ENCODE assay signal across 8 cellular contexts in genomic region chr1:38859561-38860463, GRCh38. TPM values are rescaled to one million over a fixed set of nuclear protein-coding genes. Genes with fewer than 3 reads are reported as not detected.
DNase-seq lines count a peak whose midpoint lies in the region; ATAC-seq, FAIRE-seq and TF ChIP-seq lines count a peak whose summit lies in the region.

RRAGC (minus strand) TSS chr1:38859772; CDS start chr1:38859646, 126 bp downstream.

- ATAC-seq in DND-41 (ENCODE audit: insufficient read depth, low read depth), result peak; percentile 99
- peak; percentile 85 for ATAC-seq in GM21825 (IDR thresholded peaks at IDR 0.05; ENCODE audit: unreplicated experiment)
- ATAC-seq in activated T-cell treated with anti-CD3 and anti-CD28 coated beads, Interleukin-2, amount 50 U/mL, for 72 hours (replicated peaks in 1 of 2), result peak; percentile 94 to 97

- H3K9me3 Mint-ChIP-seq in activated T-cell treated with anti-CD3 and anti-CD28 coated beads, Interleukin-2, amount 50 U/mL, for 72 hours, result no peaks in the 10 kb centered on the region

- H3K4me3 ChIP-seq in DND-41 (ENCODE audit: low read depth in 1 of 2, low read length in 2 of 2) (peak within 1 kb of the TSS; percentile 90), Karpas-422 (ENCODE audit: low read length) (peak within 1 kb of the TSS; percentile 95), esophagus muscularis mucosa (peak within 1 kb of the TSS; percentile 91 to 97 (median 94)), muscle layer of duodenum (ENCODE audit: low read depth in 1 of 2, low read length in 2 of 2) (peak within 1 kb of the TSS; percentile 95 to 96)

- peak within 1 kb of the TSS; percentile 96 to 98 for H3K4me3 Mint-ChIP-seq in activated T-cell treated with anti-CD3 and anti-CD28 coated beads, Interleukin-2, amount 50 U/mL, for 72 hours

- H3K27ac ChIP-seq in DND-41 (ENCODE audit: low read length) (peak within 1 kb of the TSS; percentile 88), Karpas-422 (ENCODE audit: low read length) (peak within 1 kb of the TSS; percentile 42; the same call in 1 of the 2 replicates), esophagus muscularis mucosa (replicated peaks in 1 of 4) (peak within 1 kb of the TSS; percentile 88 to 96 (median 92)), muscle layer of duodenum (ENCODE audit: low read length) (peak within 1 kb of the TSS; percentile 83)

- no peak for TF ChIP-seq POLR2A in esophagus muscularis mucosa (IDR thresholded peaks at IDR 0.05; ENCODE audit: low read depth)

- DNase-seq in DND-41 (peak; percentile 99), Karpas-422 (peak; percentile 99), RCC 7860 (ENCODE audit: low spot score) (peak; percentile 93), esophagus muscularis mucosa (ENCODE audit: extremely low spot score) (peak; percentile 100)
- peak; percentile 99 to 100 for DNase-seq in activated T-cell treated with anti-CD3 and anti-CD28 coated beads, Interleukin-2, amount 50 U/mL, for 72 hours
- DNase-seq in stimulated activated CD8-positive, alpha-beta memory T cell treated with anti-CD3 and anti-CD28 coated beads, Interleukin-7, amount 100 ng/mL, for 24 hours (ENCODE audit: low read depth), result peak; percentile 98

- no peaks in the 10 kb centered on the region for H3K27me3 Mint-ChIP-seq in activated T-cell treated with anti-CD3 and anti-CD28 coated beads, Interleukin-2, amount 50 U/mL, for 72 hours (ENCODE audit: low read depth)

- peaks cover 43% of the 10 kb centered on the region for H3K4me1 Mint-ChIP-seq in activated T-cell treated with anti-CD3 and anti-CD28 coated beads, Interleukin-2, amount 50 U/mL, for 72 hours (ENCODE audit: low read depth)

- H2AFZ ChIP-seq in DND-41 (ENCODE audit: low read depth, low read length) (peak within 1 kb of the TSS; percentile 100), Karpas-422 (ENCODE audit: low read length) (peak within 1 kb of the TSS; percentile 71; the same call in 1 of the 2 replicates)

- no peak for FAIRE-seq in RCC 7860 (lab: Jason Lieb, UNC)

- peaks cover 58% of the 10 kb centered on the region for H3K4me1 ChIP-seq in DND-41 (ENCODE audit: insufficient read depth, low read length)
- peaks cover 56% of the 10 kb centered on the region for H3K4me1 ChIP-seq in Karpas-422 (ENCODE audit: low read length)
- peaks cover 25 to 70% (median 62%) of the 10 kb centered on the region in 4 donors for H3K4me1 ChIP-seq in esophagus muscularis mucosa
- peaks cover 11 to 45% of the 10 kb centered on the region in 2 donors for H3K4me1 ChIP-seq in muscle layer of duodenum (ENCODE audit: control insufficient read depth in 1 of 2, insufficient read depth in 2 of 2, low read length in 2 of 2)

- H3K9ac ChIP-seq in DND-41 (ENCODE audit: low read depth, low read length) (peak within 1 kb of the TSS; percentile 74), Karpas-422 (ENCODE audit: low read length) (peak within 1 kb of the TSS; percentile 79)

- peak within 1 kb of the TSS; percentile 96 for H3K27ac Mint-ChIP-seq in activated T-cell treated with anti-CD3 and anti-CD28 coated beads, Interleukin-2, amount 50 U/mL, for 72 hours

- H3K27me3 ChIP-seq in DND-41 (ENCODE audit: insufficient read depth, low read length, poor library complexity), result no peaks in the 10 kb centered on the region
- no peaks in the 10 kb centered on the region for H3K27me3 ChIP-seq in Karpas-422 (ENCODE audit: low read length)
- no peaks in the 10 kb centered on the region for H3K27me3 ChIP-seq in esophagus muscularis mucosa
- no peaks in the 10 kb centered on the region for H3K27me3 ChIP-seq in muscle layer of duodenum (ENCODE audit: low read depth, low read length)

- H4K20me1 ChIP-seq in DND-41 (ENCODE audit: insufficient read depth, low read length), result peaks cover 15% of the 10 kb centered on the region; the same call in 1 of the 2 replicates
- 0 out of 2 replicates have a peak, but pooled peaks cover 3% of the 10 kb centered on the region for H4K20me1 ChIP-seq in Karpas-422 (ENCODE audit: insufficient read depth, low read depth, low read length)

- peaks cover 10 to 13% of the 10 kb centered on the region in 2 donors for H3K36me3 Mint-ChIP-seq in activated T-cell treated with anti-CD3 and anti-CD28 coated beads, Interleukin-2, amount 50 U/mL, for 72 hours (ENCODE audit: insufficient read depth in 2 of 2)

- WGBS in esophagus muscularis mucosa, result 0% methylated on average over 10 of the region's 70 CpGs

- H3K36me3 ChIP-seq in DND-41 (ENCODE audit: insufficient read depth, low read length) (peaks cover 46% of the 10 kb centered on the region), Karpas-422 (ENCODE audit: insufficient read depth, low read length) (peaks cover 14% of the 10 kb centered on the region; the same call in 1 of the 2 replicates), esophagus muscularis mucosa (peaks cover 6 to 25% (median 14%) of the 10 kb centered on the region in 4 donors), muscle layer of duodenum (ENCODE audit: control insufficient read depth in 1 of 2, insufficient read depth in 2 of 2, low read length in 2 of 2) (peaks cover 9 to 22% of the 10 kb centered on the region in 2 donors)

- no peaks in the 10 kb centered on the region for H3K9me2 ChIP-seq in Karpas-422 (replicated peaks; ENCODE audit: insufficient read depth, low read length)

- peaks cover 66% of the 10 kb centered on the region for H3K79me2 ChIP-seq in DND-41 (ENCODE audit: insufficient read depth, low read length)
- H3K79me2 ChIP-seq in Karpas-422 (ENCODE audit: low read length), result peaks cover 87% of the 10 kb centered on the region

- no peaks in the 10 kb centered on the region for H3K9me3 ChIP-seq in DND-41 (ENCODE audit: insufficient read depth, low read length, severe bottlenecking)
- no peaks in the 10 kb centered on the region for H3K9me3 ChIP-seq in Karpas-422 (ENCODE audit: low read length)
- H3K9me3 ChIP-seq in esophagus muscularis mucosa, result no peaks in the 10 kb centered on the region
- no peaks in the 10 kb centered on the region for H3K9me3 ChIP-seq in muscle layer of duodenum (ENCODE audit: control insufficient read depth in 1 of 2, low read length in 2 of 2)

- H3K4me2 ChIP-seq in DND-41 (ENCODE audit: insufficient read depth, low read length) (peak within 1 kb of the TSS; percentile 93), Karpas-422 (ENCODE audit: low read depth, low read length, poor library complexity, severe bottlenecking) (peak within 1 kb of the TSS; percentile 100)

- TF ChIP-seq CTCF in DND-41 (IDR thresholded peaks at IDR 0.05; ENCODE audit: borderline replicate concordance, extremely low read depth, low read length, poor library complexity, severe bottlenecking) (no peak), esophagus muscularis mucosa (IDR thresholded peaks at IDR 0.05) (peak in 1 of 3 experiments; percentile 14)

- TF ChIP-seq EP300 in esophagus muscularis mucosa (IDR thresholded peaks at IDR 0.05), result peak; percentile 14

- intact Hi-C loops in esophagus muscularis mucosa (cut with DNase I), result loop anchor here (2.0 to 5.0 kb wide), 2 partner anchors 13 to 132 kb away; partner anchors contain the start of genes AKIRIN1 and MYCBP

RNA-seq across cellular contexts. Expression of gene RRAGC, which starts in this region (rescaled TPM):
- 11.3 and 18.3 TPM in 2 replicates for total RNA-seq in Karpas-422 (2014; rRNA removed; shearing (Covaris generic); ENCODE audit: low replicate concordance)
- 10 to 100 TPM; 22.1 to 27.4 TPM for total RNA-seq in activated T-cell treated with anti-CD3 and anti-CD28 coated beads, Interleukin-2, amount 50 U/mL, for 72 hours
- total RNA-seq in esophagus muscularis mucosa, result 10 to 100 TPM; 18.3 to 26.3 (median 22.4) TPM

Comparison
In these comparisons a context has a peak if more than half of its experiments do, and no peak if none do; other contexts are left out.
1. Peak in every context shown above with its lines: DNase-seq, ATAC-seq, H3K4me3 ChIP-seq and H3K27ac ChIP-seq.
2. H3K27ac ChIP-seq: peak in every context shown above with its lines; median percentile 92 in esophagus muscularis mucosa; 88 in DND-41; 83 in muscle layer of duodenum; 42 in Karpas-422.